In the genomic region with DNA sequence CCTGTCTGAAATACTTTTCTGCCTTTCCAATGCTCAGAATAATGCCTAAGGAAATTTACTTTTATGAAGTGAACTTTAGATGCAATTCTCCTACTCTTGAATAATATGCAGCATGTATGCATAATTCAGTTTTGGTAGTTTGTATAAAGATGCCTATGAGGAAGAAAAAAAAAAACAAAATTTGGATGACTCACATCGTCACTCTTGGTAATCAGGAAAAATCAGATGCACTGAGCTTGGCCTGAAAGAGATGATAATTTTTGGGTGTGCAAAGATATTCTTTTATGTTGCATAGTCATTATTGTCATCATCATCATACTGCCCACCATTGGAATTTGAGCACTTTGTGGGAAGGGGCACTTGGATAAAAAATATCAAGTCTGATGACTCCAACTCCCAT, we compare ENCODE assay signal across 27 cellular contexts.
"Had no signal": no experiment of that assay in that cellular context is flagged by ENCODE, and none has a peak within 500 bp of the region (broad histone marks: within the 10 kb centered on the region; RNA-seq: fewer than 3 reads in every experiment).

No MANE protein-coding gene starts in this region.

- ATAC-seq: stimulated activated effector memory CD8-positive, alpha-beta T cell treated with anti-CD3 and anti-CD28 coated beads, Interleukin-12 subunit alpha, Interleukin-12 subunit beta, amount 100 ng/mL, for 72 hours; stimulated activated memory B cell treated with anti-CD40 and anti-IgM and Interleukin-4, amounts not matched to agents 10 μg/mL and 1 μg/mL and 100 μg/mL, for 72 hours; stimulated activated naive B cell treated with anti-CD40 and anti-IgM and Interleukin-4, amounts not matched to agents 10 μg/mL and 1 μg/mL and 100 μg/mL, for 72 hours; stimulated activated naive CD8-positive, alpha-beta T cell treated with anti-CD3 and anti-CD28 coated beads, Interleukin-15, amount 100 ng/mL, for 72 hours; stimulated activated naive CD8-positive, alpha-beta T cell treated with anti-CD3 and anti-CD28 coated beads, Interleukin-15, Interleukin-2, amounts not matched to agents 100 U/mL and 50 U/mL, for 24 hours; upper lobe of right lung had no signal

- DNase-seq: stimulated activated CD4-positive, alpha-beta T cell treated with anti-CD3 and anti-CD28 coated beads, Interleukin-2, amount 100 ng/mL, for 48 hours; stimulated activated CD4-positive, alpha-beta T cell treated with anti-CD3 and anti-CD28 coated beads, Interleukin-4, amount 100 ng/mL, for 1 hour; stimulated activated CD4-positive, alpha-beta T cell treated with anti-CD3 and anti-CD28 coated beads, Interleukin-4, amount 100 ng/mL, for 24 hours; stimulated activated CD4-positive, alpha-beta T cell treated with anti-CD3 and anti-CD28 coated beads, Interleukin-4, amount 100 ng/mL, for 4 hours; stimulated activated CD8-positive, alpha-beta memory T cell treated with anti-CD3 and anti-CD28 coated beads, Interleukin-4, amount 100 ng/mL, for 48 hours; stimulated activated naive B cell treated with anti-CD40 and anti-IgM and Interleukin-4, amounts not matched to agents 10 μg/mL and 1 μg/mL and 100 μg/mL, for 72 hours; stimulated activated naive CD4-positive, alpha-beta T cell; stimulated activated naive CD4-positive, alpha-beta T cell treated with Interleukin-2 at 50 U/mL for 16 hours; stimulated activated naive CD8-positive, alpha-beta T cell treated with anti-CD3 and anti-CD28 coated beads, Interleukin-15, amount 100 ng/mL, for 72 hours; stimulated activated naive CD8-positive, alpha-beta T cell treated with anti-CD3 and anti-CD28 coated beads, Interleukin-15, Interleukin-2, amounts not matched to agents 100 U/mL and 50 U/mL, for 24 hours; stomach; substantia nigra; testis; thyroid gland; tibial artery; transverse colon; trophoblast cell; upper lobe of left lung; upper lobe of right lung; uterus had no signal

- H3K27me3 ChIP-seq: suprapubic skin, testis, thyroid gland, tibial artery, tibial nerve, transverse colon, upper lobe of left lung, upper lobe of right lung, uterus, vagina had no signal

- H3K36me3 ChIP-seq: stomach, suprapubic skin, thoracic aorta, thyroid gland, tibial artery, tibial nerve, transverse colon, upper lobe of left lung, upper lobe of right lung, uterus, vagina had no signal

- FAIRE-seq: urothelium cell line had no signal

- H3K4me1 ChIP-seq: stomach, suprapubic skin, testis, thyroid gland, tibial artery, tibial nerve, transverse colon, upper lobe of left lung, upper lobe of right lung, uterus, vagina had no signal

- H3K27ac ChIP-seq: stomach, suprapubic skin, testis, thoracic aorta, thyroid gland, tibial artery, tibial nerve, transverse colon, upper lobe of left lung, upper lobe of right lung, uterus, vagina had no signal

- H3K4me3 ChIP-seq: stomach, suprapubic skin, testis, thoracic aorta, thyroid gland, tibial artery, tibial nerve, transverse colon, upper lobe of left lung, upper lobe of right lung, uterus, vagina had no signal

- H3K9me3 ChIP-seq: suprapubic skin, testis, thoracic aorta, thyroid gland, tibial artery, tibial nerve, transverse colon, upper lobe of left lung, upper lobe of right lung, uterus, vagina had no signal
